In genomic region chr17:58117382-58117781, GRCh38 we compare ENCODE assay signal across 27 cellular contexts. TPM values are rescaled to one million over a fixed set of nuclear protein-coding genes. Genes with fewer than 3 reads are reported as not detected.
DNase-seq lines count a peak whose midpoint lies in the region; ATAC-seq, FAIRE-seq and TF ChIP-seq lines count a peak whose summit lies in the region.
"Had no signal": no experiment of that assay in that cellular context is flagged by ENCODE, and none has a peak within 500 bp of the region (broad histone marks: within the 10 kb centered on the region; RNA-seq: fewer than 3 reads in every experiment).

No MANE protein-coding gene starts in this region.

- POLR2A ChIA-PET in HEK293 (lab: Yijun Ruan, JAX): no interaction called here
- POLR2A ChIA-PET in GM12878 (lab: Charles Lee): no interaction called here

- peaks cover 28 to 42% of the 10 kb centered on the region in 2 donors for H3K27me3 Mint-ChIP-seq in effector memory CD8-positive, alpha-beta T cell

- TF ChIP-seq EP300 in GM12878 (IDR thresholded peaks at IDR 0.05; ENCODE audit: borderline replicate concordance in 1 of 2, control insufficient read depth in 1 of 2, low read depth in 2 of 2, low read length in 2 of 2) (no peak), esophagus muscularis mucosa (IDR thresholded peaks at IDR 0.05) (no peak)

- ATAC-seq in GM12878: no peak
- ATAC-seq in effector memory CD8-positive, alpha-beta T cell (replicated peaks): no peak
- ATAC-seq: HCT116 had no signal

- no peaks in the 10 kb centered on the region for H3K79me2 ChIP-seq in GM12878 (ENCODE audit: control insufficient read depth, insufficient read depth, low read length)

- no peaks in the 10 kb centered on the region for H4K20me1 ChIP-seq in GM12878 (ENCODE audit: control insufficient read depth, insufficient read depth)

- no peak for TF ChIP-seq POLR2A in GM12878 (IDR thresholded peaks at IDR 0.05; ENCODE audit: low read depth, low read length)
- TF ChIP-seq POLR2A in esophagus muscularis mucosa (IDR thresholded peaks at IDR 0.05; ENCODE audit: low read depth): no peak

- SMC1A ChIA-PET in GM12878 (lab: Charles Lee; ENCODE audit: uncharacterized antibody, unreplicated experiment): no interaction called here

- TF ChIP-seq RAD21 in GM12878 (IDR thresholded peaks at IDR 0.05; ENCODE audit: insufficient read depth, low read depth, low read length): no peak

- in situ Hi-C loops in GM12878 (cut with MboI) (loop anchor here (5.0 kb wide), 1 partner anchor 265 kb away; the partner anchor contains the start of gene MRPS23), G401 (cut with HindIII; ENCODE audit: low sequenced_read_pairs) (no loop called here)

- no peaks in the 10 kb centered on the region for H3K4me1 ChIP-seq in HEK293 (ENCODE audit: control insufficient read depth, insufficient read depth, low read length)
- no peaks in the 10 kb centered on the region for H3K4me1 ChIP-seq in GM12878 (ENCODE audit: control insufficient read depth, insufficient read depth, low read length)
- peaks cover 0 to 7% (median 4%) of the 10 kb centered on the region in 4 donors for H3K4me1 ChIP-seq in esophagus muscularis mucosa
- H3K4me1 ChIP-seq: BE2C had no signal

- DNase-seq in GM12878 (ENCODE audit: low read depth, low spot score) (no peak), esophagus muscularis mucosa (ENCODE audit: extremely low spot score) (peak; percentile 78), G401 (ENCODE audit: low spot score) (no peak), NCI-H187 treated with DMSO at 0.1 percent for 48 hours (lab: John Stamatoyannopoulos, UW) (no peak), HuH-7.5 (ENCODE audit: low spot score) (no peak)
- no peak for DNase-seq in effector memory CD8-positive, alpha-beta T cell
- DNase-seq: ACHN; BE2C; C1 segment of cervical spinal cord; CD4-positive, CD25-positive, alpha-beta regulatory T cell; CD8-positive, alpha-beta memory T cell; COR-L47; DMS 273 treated with DMSO at 0.1 percent for 48 hours; DMS53; DND-41; EL; GM23248; Kasumi-1; KG1 had no signal

- intact Hi-C loops in GM12878 (cut with micrococcal nuclease; ENCODE audit: unreplicated experiment) (no loop called here), esophagus muscularis mucosa (cut with DNase I) (loop anchor here (10.0 kb wide), 1 partner anchor 1003 kb away; no protein-coding TSS in a partner anchor)

- no peak overlapping the region for H3K4me2 ChIP-seq in GM12878 (ENCODE audit: control insufficient read depth, insufficient read depth)

- no peaks in the 10 kb centered on the region for H3K9me3 Mint-ChIP-seq in effector memory CD8-positive, alpha-beta T cell
- H3K9me3 Mint-ChIP-seq: CD4-positive, CD25-positive, alpha-beta regulatory T cell; CD8-positive, alpha-beta memory T cell; IgD-negative memory B cell had no signal

- RAD21 ChIA-PET in GM12878 (lab: Charles Lee; ENCODE audit: unreplicated experiment): no interaction called here

- peaks cover 3 to 9% of the 10 kb centered on the region in 2 donors for H3K4me1 Mint-ChIP-seq in effector memory CD8-positive, alpha-beta T cell (ENCODE audit: low read depth in 2 of 2)

- CTCF ChIA-PET in HEK293 (lab: Yijun Ruan, JAX) (interaction anchor here (0.8 to 1.7 kb wide), 4 partner anchors 55 to 258 kb away, joined by 3 to 4 read pairs (median 3); no protein-coding TSS in a partner anchor), GM12878 (lab: Yijun Ruan, JAX) (interaction anchor here (1.5 kb wide), 1 partner anchor 259 kb away, joined by 4 read pairs; no protein-coding TSS in a partner anchor)

- no peak overlapping the region for H3K9ac ChIP-seq in GM12878 (ENCODE audit: control insufficient read depth, insufficient read depth, low read length)
- H3K9ac ChIP-seq: GM23248 had no signal

- 34% methylated on average over 5 of the region's 5 CpGs for WGBS in GM12878 (ENCODE audit: insufficient coverage, insufficient replicate concordance, low lambda C conversion rate, missing lambda C conversion rate)
- 80% methylated on average over 5 of the region's 5 CpGs for WGBS in esophagus muscularis mucosa

- no peak overlapping the region for H3K4me3 ChIP-seq in HEK293 (ENCODE audit: low read depth, low read length)
- H3K4me3 ChIP-seq in GM12878: no peak overlapping the region
- H3K4me3 ChIP-seq in esophagus muscularis mucosa: no peak overlapping the region
- H3K4me3 ChIP-seq: GM23248 had no signal

- H3K36me3 Mint-ChIP-seq in effector memory CD8-positive, alpha-beta T cell (ENCODE audit: insufficient read depth): peaks cover 10% of the 10 kb centered on the region
- H3K36me3 Mint-ChIP-seq: CD4-positive, CD25-positive, alpha-beta regulatory T cell; IgD-negative memory B cell had no signal

- H3K27ac ChIP-seq in HEK293 (ENCODE audit: extremely low read depth, low read depth, low read length) (no peak overlapping the region), GM12878 (ENCODE audit: control insufficient read depth, insufficient read depth) (no peak overlapping the region), esophagus muscularis mucosa (replicated peaks in 1 of 4) (no peak overlapping the region)
- H3K27ac ChIP-seq: GM23248 had no signal

- TF ChIP-seq CTCF in HEK293 (tag by site-specific recombination; IDR thresholded peaks at IDR 0.05) (no peak), GM12878 (IDR thresholded peaks at IDR 0.05 in 2 of 3, conservative IDR thresholded peaks at IDR 0.05 in 1 of 3; ENCODE audit: control insufficient read depth in 2 of 3, extremely low read depth in 1 of 3, insufficient read depth in 1 of 3, low read depth in 3 of 3, low read length in 3 of 3) (no peak), esophagus muscularis mucosa (IDR thresholded peaks at IDR 0.05) (no peak)

- BruUV-seq in GM12878 (replicated peaks; lab: Mats Ljungman, UMichigan): no TSS peak

- H2AFZ ChIP-seq in GM12878 (ENCODE audit: control insufficient read depth, low read depth, low read length): no peak overlapping the region
- H2AFZ ChIP-seq: GM23248 had no signal

- H3K27me3 ChIP-seq in GM12878 (replicated peaks in 1 of 2; ENCODE audit: control insufficient read depth in 2 of 2, insufficient read depth in 2 of 2, low read length in 1 of 2): peaks cover 0 to 3% of the 10 kb centered on the region in 2 experiments; a peak in 1 of 4 replicates
- H3K27me3 ChIP-seq in esophagus muscularis mucosa: peaks cover 0 to 21% (median 0%) of the 10 kb centered on the region in 4 donors

- FAIRE-seq in GM12878 (lab: Jason Lieb, UNC): no peak
- FAIRE-seq: A204.1, G401.6, GM19239, H54 had no signal

- H3K9me3 ChIP-seq in HEK293 (ENCODE audit: control insufficient read depth, insufficient read depth, low read depth, low read length) (no peaks in the 10 kb centered on the region), GM12878 (replicated peaks; ENCODE audit: control insufficient read depth, insufficient read depth, low read length) (no peaks in the 10 kb centered on the region), esophagus muscularis mucosa (no peaks in the 10 kb centered on the region)
- H3K9me3 ChIP-seq: BE2C had no signal

- no peak overlapping the region for H3K4me3 Mint-ChIP-seq in effector memory CD8-positive, alpha-beta T cell
- H3K4me3 Mint-ChIP-seq: CD4-positive, CD25-positive, alpha-beta regulatory T cell; CD8-positive, alpha-beta memory T cell; IgD-negative memory B cell had no signal

- H3K27ac Mint-ChIP-seq in effector memory CD8-positive, alpha-beta T cell: no peak overlapping the region
- H3K27ac Mint-ChIP-seq: CD4-positive, CD25-positive, alpha-beta regulatory T cell; CD8-positive, alpha-beta memory T cell; IgD-negative memory B cell had no signal

- no peaks in the 10 kb centered on the region for H3K36me3 ChIP-seq in HEK293 (ENCODE audit: control insufficient read depth in 2 of 2, insufficient read depth in 1 of 2, low read length in 2 of 2)
- no peaks in the 10 kb centered on the region for H3K36me3 ChIP-seq in GM12878 (ENCODE audit: control insufficient read depth in 2 of 2, insufficient read depth in 2 of 2, low read length in 1 of 2)
- no peaks in the 10 kb centered on the region for H3K36me3 ChIP-seq in esophagus muscularis mucosa
- H3K36me3 ChIP-seq: BE2C had no signal

RNA-seq across cellular contexts. Expression of gene OR4D1, which starts 30.8 kb away (rescaled TPM):
- total RNA-seq in GM12878 (2013; cell fraction: nucleolus; rRNA removed): not detected in 2 replicates
- not detected in 2 replicates for total RNA-seq in GM12878 (2014; rRNA removed)
- not detected in 2 replicates for total RNA-seq in GM12878 (2014; rRNA removed; fragmentation: Illumina TruSeq; extraction: Trizol)
- total RNA-seq in GM12878 (2021): not detected in 2 replicates
- not detected for polyA plus RNA-seq in GM12878 (2011; ENCODE audit: low read depth)
- polyA plus RNA-seq in GM12878 (2011; rRNA removed): not detected in 2 replicates
- polyA plus RNA-seq in GM12878 (2011; cell fraction: cytosol; rRNA removed): not detected in 2 replicates
- not detected in 2 replicates for polyA plus RNA-seq in GM12878 (2011; cell fraction: nucleus; rRNA removed)
- polyA plus RNA-seq in GM12878 (2012): not detected in 2 replicates
- polyA plus RNA-seq in GM12878 (2014; fragmentation: Illumina TruSeq; extraction: Trizol): not detected in 2 replicates
- polyA plus RNA-seq in GM12878 (2014; fragmentation: Nextera tagmentation; extraction: Ambion mirVana): not detected
- polyA plus RNA-seq in GM12878 (2014; rRNA removed): not detected in 2 replicates
- polyA plus RNA-seq in GM12878 (2016; fragmentation: Nextera tagmentation; extraction: Ambion mirVana): not detected
- not detected in 2 replicates for polyA minus RNA-seq in GM12878 (2011; rRNA and poly(A)+ RNA removed)
- not detected in 2 replicates for polyA minus RNA-seq in GM12878 (2011; cell fraction: cytosol; rRNA and poly(A)+ RNA removed)
- not detected in 2 replicates for polyA minus RNA-seq in GM12878 (2011; cell fraction: nucleus; rRNA and poly(A)+ RNA removed)
- not detected for total RNA-seq in esophagus muscularis mucosa
- not detected in 2 replicates for total RNA-seq in G401 (2014; rRNA removed; shearing (Covaris generic))
- total RNA-seq: GM23248, HT-29 had no signal
- polyA plus RNA-seq: GM23248 had no signal

RNA-seq across cellular contexts. Expression of gene DYNLL2, which starts 34.2 kb away (rescaled TPM):
- total RNA-seq in GM12878 (2013; cell fraction: nucleolus; rRNA removed): 5.0 and 5.3 TPM in 2 replicates
- total RNA-seq in GM12878 (2014; rRNA removed) (10.4 and 12.1 TPM in 2 replicates), GM12878 (2014; rRNA removed; fragmentation: Illumina TruSeq; extraction: Trizol) (7.5 and 7.7 TPM in 2 replicates), GM12878 (2021) (18.9 TPM in 2 replicates), esophagus muscularis mucosa (10 to 100 TPM; 22.2 to 37.0 (median 36.3) TPM)
- 14.0 TPM for polyA plus RNA-seq in GM12878 (2011; ENCODE audit: low read depth)
- polyA plus RNA-seq in GM12878 (2011; rRNA removed) (11.3 and 11.6 TPM in 2 replicates), GM12878 (2014; fragmentation: Illumina TruSeq; extraction: Trizol) (19.2 TPM in 2 replicates), GM12878 (2014; fragmentation: Nextera tagmentation; extraction: Ambion mirVana) (1 to 10 TPM; 1.9 to 2.8 TPM), GM12878 (2014; rRNA removed) (16.1 and 18.2 TPM in 2 replicates), GM12878 (2016; fragmentation: Nextera tagmentation; extraction: Ambion mirVana) (under 1 TPM; 0.62 to 0.74 TPM)
- polyA plus RNA-seq in GM12878 (2011; cell fraction: cytosol; rRNA removed): 9.2 and 9.5 TPM in 2 replicates
- 5.2 and 6.1 TPM in 2 replicates for polyA plus RNA-seq in GM12878 (2011; cell fraction: nucleus; rRNA removed)
- polyA plus RNA-seq in GM12878 (2012): 17.1 and 27.6 TPM in 2 replicates
- polyA minus RNA-seq in GM12878 (2011; rRNA and poly(A)+ RNA removed): 8.1 and 8.6 TPM in 2 replicates
- polyA minus RNA-seq in GM12878 (2011; cell fraction: cytosol; rRNA and poly(A)+ RNA removed): 2.8 and 4.0 TPM in 2 replicates
- polyA minus RNA-seq in GM12878 (2011; cell fraction: nucleus; rRNA and poly(A)+ RNA removed): 3.9 and 5.5 TPM in 2 replicates
- 10.5 and 11.5 TPM in 2 replicates for total RNA-seq in G401 (2014; rRNA removed; shearing (Covaris generic))

RNA-seq across cellular contexts. Expression of gene OR4D2, which starts 49.4 kb away (rescaled TPM):
- total RNA-seq in GM12878 (2013; cell fraction: nucleolus; rRNA removed): not detected in 2 replicates
- total RNA-seq in GM12878 (2014; rRNA removed) (not detected in 2 replicates), GM12878 (2014; rRNA removed; fragmentation: Illumina TruSeq; extraction: Trizol) (not detected in 2 replicates), GM12878 (2021) (not detected in 2 replicates), esophagus muscularis mucosa (not detected)
- not detected for polyA plus RNA-seq in GM12878 (2011; ENCODE audit: low read depth)
- polyA plus RNA-seq in GM12878 (2011; rRNA removed) (not detected in 2 replicates), GM12878 (2014; fragmentation: Illumina TruSeq; extraction: Trizol) (not detected in 2 replicates), GM12878 (2014; fragmentation: Nextera tagmentation; extraction: Ambion mirVana) (under 1 TPM in 1 of 2 experiments, not detected in 1; 0.04 TPM), GM12878 (2014; rRNA removed) (not detected in 2 replicates), GM12878 (2016; fragmentation: Nextera tagmentation; extraction: Ambion mirVana) (not detected)
- not detected in 2 replicates for polyA plus RNA-seq in GM12878 (2011; cell fraction: cytosol; rRNA removed)
- polyA plus RNA-seq in GM12878 (2011; cell fraction: nucleus; rRNA removed): not detected in 2 replicates
- polyA plus RNA-seq in GM12878 (2012): not detected in 2 replicates
- not detected in 2 replicates for polyA minus RNA-seq in GM12878 (2011; rRNA and poly(A)+ RNA removed)
- polyA minus RNA-seq in GM12878 (2011; cell fraction: cytosol; rRNA and poly(A)+ RNA removed): not detected in 2 replicates
- polyA minus RNA-seq in GM12878 (2011; cell fraction: nucleus; rRNA and poly(A)+ RNA removed): not detected in 2 replicates
- total RNA-seq in G401 (2014; rRNA removed; shearing (Covaris generic)): not detected in 2 replicates
- total RNA-seq: CD4-positive, CD25-positive, alpha-beta regulatory T cell; CD8-positive, alpha-beta memory T cell; GM23248; HT-29 had no signal
- polyA plus RNA-seq: CD4-positive, CD25-positive, alpha-beta regulatory T cell; CD8-positive, alpha-beta memory T cell; GM23248; IgD-negative memory B cell had no signal
